ENCODE assay signal across 31 cellular contexts in genomic region chr22:30931541-30932300, GRCh38. TPM values are rescaled to one million over a fixed set of nuclear protein-coding genes. Genes with fewer than 3 reads are reported as not detected.
DNase-seq lines count a peak whose midpoint lies in the region; ATAC-seq, FAIRE-seq and TF ChIP-seq lines count a peak whose summit lies in the region.
"Had no signal": no experiment of that assay in that cellular context is flagged by ENCODE, and none has a peak within 500 bp of the region (broad histone marks: within the 10 kb centered on the region; RNA-seq: fewer than 3 reads in every experiment).

No MANE protein-coding gene starts in this region.

- peak overlapping the region; percentile 60 to 93 (median 88) for H3K27ac Mint-ChIP-seq in CD4-positive, CD25-positive, alpha-beta regulatory T cell
- H3K27ac Mint-ChIP-seq in CD4-positive, alpha-beta T cell: peak overlapping the region; percentile 38
- peak overlapping the region; percentile 14 for H3K27ac Mint-ChIP-seq in activated CD8-positive, alpha-beta T cell treated with anti-CD3 and anti-CD28 coated beads, Interleukin-2, amount 10 ng/mL, durations not matched to agents 7 days and 5 days
- H3K27ac Mint-ChIP-seq: activated B cell treated with CpG ODN at 0.5 μM for 24 hours had no signal

- no peak overlapping the region for H3K4me3 Mint-ChIP-seq in CD4-positive, CD25-positive, alpha-beta regulatory T cell
- no peak overlapping the region for H3K4me3 Mint-ChIP-seq in CD4-positive, alpha-beta T cell
- H3K4me3 Mint-ChIP-seq in activated CD8-positive, alpha-beta T cell treated with anti-CD3 and anti-CD28 coated beads, Interleukin-2, amount 10 ng/mL, durations not matched to agents 7 days and 5 days: no peak overlapping the region
- H3K4me3 Mint-ChIP-seq: activated B cell treated with CpG ODN at 0.5 μM for 24 hours had no signal

- DNase-seq in CD4-positive, CD25-positive, alpha-beta regulatory T cell: no peak
- DNase-seq in CD4-positive, alpha-beta T cell: no peak
- no peak for DNase-seq in activated CD8-positive, alpha-beta T cell treated with anti-CD3 and anti-CD28 coated beads, Interleukin-2, amount 10 ng/mL, durations not matched to agents 7 days and 5 days
- peak; percentile 78 for DNase-seq in myocyte (ENCODE audit: low read depth)
- DNase-seq in SHP77 treated with DMSO at 0.1 percent for 48 hours (lab: John Stamatoyannopoulos, UW): no peak
- DNase-seq in small intestine: no peak
- DNase-seq: activated B cell treated with CpG ODN at 0.5 μM for 24 hours; activated CD4-positive, alpha-beta T cell treated with anti-CD3 and anti-CD28 coated beads, Interleukin-2, amount 50 U/mL, for 4 hours; activated T-cell treated with anti-CD3 and anti-CD28 coated beads, Interleukin-2, amount 50 U/mL, for 48 hours; Calu3; cortex of kidney; KG1; left lung; mesendoderm; MG63; NCI-H1105 treated with DMSO at 0.1 percent for 48 hours; NCI-H187 treated with DMSO at 0.1 percent for 48 hours; NCI-H2171; posterior cingulate gyrus; right lobe of liver; stimulated activated CD4-positive, alpha-beta T cell treated with anti-CD3 and anti-CD28 coated beads, Interleukin-12 subunit alpha, Interleukin-12 subunit beta, amount 100 ng/mL, for 4 hours; stimulated activated CD4-positive, alpha-beta T cell treated with anti-CD3 and anti-CD28 coated beads, Interleukin-2, amount 100 ng/mL, for 48 hours; substantia nigra; T-helper 1 cell; trophoblast cell had no signal

- peaks cover 5 to 55% (median 33%) of the 10 kb centered on the region in 4 donors for H3K4me1 Mint-ChIP-seq in CD4-positive, CD25-positive, alpha-beta regulatory T cell
- H3K4me1 Mint-ChIP-seq in CD4-positive, alpha-beta T cell (ENCODE audit: low read depth): peaks cover 53% of the 10 kb centered on the region
- no peaks in the 10 kb centered on the region for H3K4me1 Mint-ChIP-seq in activated CD8-positive, alpha-beta T cell treated with anti-CD3 and anti-CD28 coated beads, Interleukin-2, amount 10 ng/mL, durations not matched to agents 7 days and 5 days (ENCODE audit: low read depth)
- H3K4me1 Mint-ChIP-seq: activated B cell treated with CpG ODN at 0.5 μM for 24 hours had no signal

- WGBS in small intestine, 3 donors: 95 to 97% (median 95%) methylated on average over 4 of the region's 4 CpGs

- TF ChIP-seq CTCF in CD4-positive, alpha-beta T cell (IDR thresholded peaks at IDR 0.05): no peak

- no peak for FAIRE-seq in small intestine (lab: Jason Lieb, UNC)
- FAIRE-seq: astrocyte had no signal

- no peaks in the 10 kb centered on the region for H3K27me3 ChIP-seq in CD4-positive, CD25-positive, alpha-beta regulatory T cell (ENCODE audit: control insufficient read depth, insufficient read depth, low read length)
- no peaks in the 10 kb centered on the region for H3K27me3 ChIP-seq in CD4-positive, alpha-beta T cell (ENCODE audit: control insufficient read depth, insufficient read depth, low read length)
- H3K27me3 ChIP-seq in small intestine (ENCODE audit: control insufficient read depth in 2 of 2, insufficient read depth in 2 of 2, low read length in 2 of 2): no peaks in the 10 kb centered on the region
- H3K27me3 ChIP-seq: BLaER1, left lung, MG63, right lobe of liver had no signal

- peaks cover 4% of the 10 kb centered on the region for H3K4me1 ChIP-seq in CD4-positive, CD25-positive, alpha-beta regulatory T cell (ENCODE audit: control insufficient read depth, insufficient read depth, low read length, poor library complexity, severe bottlenecking)
- H3K4me1 ChIP-seq in small intestine (ENCODE audit: control insufficient read depth in 2 of 2, insufficient read depth in 1 of 2, low read depth in 1 of 2, low read length in 1 of 2): no peaks in the 10 kb centered on the region
- H3K4me1 ChIP-seq: BLaER1, left lung, right lobe of liver had no signal

- H3K27ac ChIP-seq in CD4-positive, CD25-positive, alpha-beta regulatory T cell (ENCODE audit: insufficient read depth, low read length, poor library complexity, severe bottlenecking): no peak overlapping the region
- H3K27ac ChIP-seq in CD4-positive, alpha-beta T cell (ENCODE audit: low read depth, low read length): peak overlapping the region; percentile 34
- no peak overlapping the region for H3K27ac ChIP-seq in small intestine (ENCODE audit: low read depth in 1 of 2, low read length in 1 of 2)
- H3K27ac ChIP-seq: BLaER1, left lung, right lobe of liver, RWPE1 had no signal

- no peaks in the 10 kb centered on the region for H3K9me3 ChIP-seq in CD4-positive, CD25-positive, alpha-beta regulatory T cell (ENCODE audit: control insufficient read depth in 2 of 2, low read length in 2 of 2)
- H3K9me3 ChIP-seq in CD4-positive, alpha-beta T cell (ENCODE audit: control insufficient read depth, low read length): no peaks in the 10 kb centered on the region
- no peaks in the 10 kb centered on the region for H3K9me3 ChIP-seq in small intestine (ENCODE audit: control insufficient read depth, low read depth)
- H3K9me3 ChIP-seq: BLaER1, left lung, MG63, right lobe of liver had no signal

- H3K4me3 ChIP-seq in CD4-positive, CD25-positive, alpha-beta regulatory T cell (ENCODE audit: low read depth, low read length): no peak overlapping the region
- no peak overlapping the region for H3K4me3 ChIP-seq in small intestine (ENCODE audit: low read depth in 1 of 2, low read length in 2 of 2)
- H3K4me3 ChIP-seq: BLaER1, left lung, MG63, right lobe of liver had no signal

- peaks cover 97% of the 10 kb centered on the region for H3K36me3 ChIP-seq in CD4-positive, CD25-positive, alpha-beta regulatory T cell (ENCODE audit: control insufficient read depth, insufficient read depth, low read length)
- H3K36me3 ChIP-seq in small intestine (ENCODE audit: control insufficient read depth in 2 of 2, insufficient read depth in 2 of 2, low read length in 2 of 2): peaks cover 10 to 42% of the 10 kb centered on the region in 2 donors

- CTCF ChIA-PET in CD4-positive, alpha-beta T cell (lab: Charles Lee): no interaction called here
- CTCF ChIA-PET in activated CD8-positive, alpha-beta T cell treated with anti-CD3 and anti-CD28 coated beads, Interleukin-2, amount 10 ng/mL, durations not matched to agents 7 days and 5 days (lab: Charles Lee): interaction anchor here (1.5 to 3.0 kb wide), 2 partner anchors 12 to 153 kb away, joined by 3 to 19 read pairs; no protein-coding TSS in a partner anchor

- no peak for ATAC-seq in CD4-positive, CD25-positive, alpha-beta regulatory T cell (ENCODE audit: low read depth in 2 of 2)
- ATAC-seq in CD4-positive, alpha-beta T cell (ENCODE audit: poor library complexity): no peak
- no peak for ATAC-seq in activated CD8-positive, alpha-beta T cell treated with anti-CD3 and anti-CD28 coated beads, Interleukin-2, amount 10 ng/mL, durations not matched to agents 7 days and 5 days
- ATAC-seq in HG02884 (IDR thresholded peaks at IDR 0.05; ENCODE audit: unreplicated experiment): no peak
- ATAC-seq: esophagus mucosa, HCT116, left lung, right lobe of liver had no signal

- H3K36me3 Mint-ChIP-seq in CD4-positive, CD25-positive, alpha-beta regulatory T cell: peaks cover 69% of the 10 kb centered on the region
- peaks cover 97% of the 10 kb centered on the region for H3K36me3 Mint-ChIP-seq in CD4-positive, alpha-beta T cell (ENCODE audit: low read depth)
- H3K36me3 Mint-ChIP-seq in activated CD8-positive, alpha-beta T cell treated with anti-CD3 and anti-CD28 coated beads, Interleukin-2, amount 10 ng/mL, durations not matched to agents 7 days and 5 days (ENCODE audit: low read depth): peaks cover 72% of the 10 kb centered on the region

- intact Hi-C loops in CD4-positive, alpha-beta T cell (cut with DNase I, micrococcal nuclease): no loop called here

- H3K27me3 Mint-ChIP-seq in CD4-positive, CD25-positive, alpha-beta regulatory T cell: peaks cover 6% of the 10 kb centered on the region
- H3K27me3 Mint-ChIP-seq in CD4-positive, alpha-beta T cell: no peaks in the 10 kb centered on the region
- no peaks in the 10 kb centered on the region for H3K27me3 Mint-ChIP-seq in activated CD8-positive, alpha-beta T cell treated with anti-CD3 and anti-CD28 coated beads, Interleukin-2, amount 10 ng/mL, durations not matched to agents 7 days and 5 days (ENCODE audit: low read depth)
- H3K27me3 Mint-ChIP-seq: activated B cell treated with CpG ODN at 0.5 μM for 24 hours had no signal

- no peaks in the 10 kb centered on the region for H3K9me3 Mint-ChIP-seq in CD4-positive, CD25-positive, alpha-beta regulatory T cell
- no peaks in the 10 kb centered on the region for H3K9me3 Mint-ChIP-seq in CD4-positive, alpha-beta T cell
- H3K9me3 Mint-ChIP-seq in activated CD8-positive, alpha-beta T cell treated with anti-CD3 and anti-CD28 coated beads, Interleukin-2, amount 10 ng/mL, durations not matched to agents 7 days and 5 days (ENCODE audit: insufficient read depth): no peaks in the 10 kb centered on the region
- H3K9me3 Mint-ChIP-seq: activated B cell treated with CpG ODN at 0.5 μM for 24 hours had no signal

- POLR2A ChIA-PET in CD4-positive, alpha-beta T cell (lab: Charles Lee): interaction anchor here (1.5 kb wide), 1 partner anchor 9 kb away, joined by 4 read pairs; no protein-coding TSS in a partner anchor
- POLR2A ChIA-PET in activated CD8-positive, alpha-beta T cell treated with anti-CD3 and anti-CD28 coated beads, Interleukin-2, amount 10 ng/mL, durations not matched to agents 7 days and 5 days (lab: Charles Lee): interaction anchor here (1.2 kb wide), 1 partner anchor 11 kb away, joined by 3 read pairs; no protein-coding TSS in a partner anchor

RNA-seq across cellular contexts. Expression of gene MORC2, which starts 36.9 kb away (rescaled TPM):
- total RNA-seq in CD4-positive, CD25-positive, alpha-beta regulatory T cell: 39.0 TPM
- 10 to 100 TPM in 3 of 4 donors, 1 to 10 TPM in 1; 7.6 to 21.2 (median 16.4) TPM for polyA plus RNA-seq in CD4-positive, CD25-positive, alpha-beta regulatory T cell
- total RNA-seq in CD4-positive, alpha-beta T cell: 10 to 100 TPM; 27.1 to 27.9 TPM
- 10 to 100 TPM; 31.3 to 31.5 TPM for total RNA-seq in activated CD8-positive, alpha-beta T cell treated with anti-CD3 and anti-CD28 coated beads, Interleukin-2, amount 10 ng/mL, durations not matched to agents 7 days and 5 days
- total RNA-seq in myocyte: 16.4 and 18.3 TPM in 2 replicates
- polyA plus RNA-seq in myocyte (2012): 24.4 TPM
- 10 to 100 TPM; 13.6 to 28.4 (median 14.1) TPM for polyA plus RNA-seq in small intestine

RNA-seq across cellular contexts. Expression of gene TUG1, which starts 37.3 kb away (rescaled TPM):
- total RNA-seq in CD4-positive, CD25-positive, alpha-beta regulatory T cell: 90.9 TPM
- polyA plus RNA-seq in CD4-positive, CD25-positive, alpha-beta regulatory T cell: 10 to 100 TPM; 18.2 to 24.9 (median 20.7) TPM
- total RNA-seq in CD4-positive, alpha-beta T cell: 10 to 100 TPM; 85.8 to 86.2 TPM
- 10 to 100 TPM; 67.3 to 72.3 TPM for total RNA-seq in activated CD8-positive, alpha-beta T cell treated with anti-CD3 and anti-CD28 coated beads, Interleukin-2, amount 10 ng/mL, durations not matched to agents 7 days and 5 days
- total RNA-seq in myocyte: 54.2 and 54.5 TPM in 2 replicates
- 35.6 TPM for polyA plus RNA-seq in myocyte (2012)
- 10 to 100 TPM; 20.8 to 30.0 (median 27.7) TPM for polyA plus RNA-seq in small intestine

Comparison
In these comparisons a context has a peak if more than half of its experiments do, and no peak if none do; other contexts are left out.
1. H3K27ac Mint-ChIP-seq: peak in every context shown above with its lines; median percentile 88 in CD4-positive, CD25-positive, alpha-beta regulatory T cell; 38 in CD4-positive, alpha-beta T cell; 14 in activated CD8-positive, alpha-beta T cell treated with anti-CD3 and anti-CD28 coated beads, Interleukin-2, amount 10 ng/mL, durations not matched to agents 7 days and 5 days.